17 cellular contexts compared by ENCODE assay signal in genomic region chr1:101130673-101131072, GRCh38.
A peak's percentile ranks its signal among the peaks of the same experiment; 100 is the strongest.
DNase-seq lines count a peak whose midpoint lies in the region; ATAC-seq and TF ChIP-seq lines count a peak whose summit lies in the region.
"Had no signal": no experiment of that assay in that cellular context is flagged by ENCODE, and none has a peak within 500 bp of the region (broad histone marks: within the 10 kb centered on the region; RNA-seq: fewer than 3 reads in every experiment).

No MANE protein-coding gene starts in this region.

- ATAC-seq in omental fat pad (ENCODE audit: low FRiP score), result peak; percentile 71

- H3K9me3 ChIP-seq in KOPT-K1 (ENCODE audit: insufficient read depth, low read length, poor library complexity, severe bottlenecking), result no peaks in the 10 kb centered on the region
- H3K9me3 ChIP-seq: HAP-1, right atrium auricular region had no signal

- peak; percentile 53 for DNase-seq in EH (ENCODE audit: low read depth)
- DNase-seq in choroid plexus epithelial cell (ENCODE audit: low read depth), result peak; percentile 76
- DNase-seq in omental fat pad (ENCODE audit: low spot score), result no peak
- no peak for DNase-seq in activated effector memory CD4-positive, alpha-beta T cell treated with Interleukin-2 at 50 U/mL for 16 hours
- no peak for DNase-seq in cortex of kidney (lab: John Stamatoyannopoulos, UW)
- no peak for DNase-seq in SIG-M5 treated with dmso at 0.1 percent for 504 hours (lab: John Stamatoyannopoulos, UW; ENCODE audit: unreplicated experiment)
- DNase-seq: activated CD4-positive, alpha-beta T cell treated with anti-CD3 and anti-CD28 coated beads, Interleukin-2, amount 50 U/mL, for 48 hours; islet precursor cell; NCI-H2029 treated with DMSO at 0.1 percent for 48 hours; NCI-H69; RPMI8226; stimulated activated CD4-positive, alpha-beta T cell treated with anti-CD3 and anti-CD28 coated beads, Interleukin-1b, Interleukin-23, amount 100 ng/mL, for 48 hours had no signal

- TF ChIP-seq CTCF in choroid plexus epithelial cell (conservative IDR thresholded peaks at IDR 0.05; ENCODE audit: low read depth, low read length), result no peak
- TF ChIP-seq CTCF in omental fat pad (IDR thresholded peaks at IDR 0.05), result no peak

- H3K27ac ChIP-seq in KOPT-K1 (ENCODE audit: low read depth, low read length, poor library complexity, severe bottlenecking), result peak overlapping the region; percentile 96
- H3K27ac ChIP-seq: C4-2B, HL-60, right atrium auricular region had no signal

- no peaks in the 10 kb centered on the region for H3K36me3 ChIP-seq in KOPT-K1 (ENCODE audit: insufficient read depth, low read length)
- H3K36me3 ChIP-seq: HAP-1, right atrium auricular region had no signal

- peak overlapping the region; percentile 14 for H3K4me3 ChIP-seq in choroid plexus epithelial cell (ENCODE audit: low read depth, low read length)
- H3K4me3 ChIP-seq: HAP-1, right atrium auricular region had no signal

Comparison
In these comparisons a context has a peak if more than half of its experiments do, and no peak if none do; other contexts are left out.
1. DNase-seq: peak in EH (single experiment) and choroid plexus epithelial cell (single experiment); none in omental fat pad (single experiment), activated effector memory CD4-positive, alpha-beta T cell treated with Interleukin-2 at 50 U/mL for 16 hours (single experiment), cortex of kidney (single experiment) and SIG-M5 treated with dmso at 0.1 percent for 504 hours (single experiment).